Comparison of ENCODE assay signal across 1 cellular context in the genomic region with DNA sequence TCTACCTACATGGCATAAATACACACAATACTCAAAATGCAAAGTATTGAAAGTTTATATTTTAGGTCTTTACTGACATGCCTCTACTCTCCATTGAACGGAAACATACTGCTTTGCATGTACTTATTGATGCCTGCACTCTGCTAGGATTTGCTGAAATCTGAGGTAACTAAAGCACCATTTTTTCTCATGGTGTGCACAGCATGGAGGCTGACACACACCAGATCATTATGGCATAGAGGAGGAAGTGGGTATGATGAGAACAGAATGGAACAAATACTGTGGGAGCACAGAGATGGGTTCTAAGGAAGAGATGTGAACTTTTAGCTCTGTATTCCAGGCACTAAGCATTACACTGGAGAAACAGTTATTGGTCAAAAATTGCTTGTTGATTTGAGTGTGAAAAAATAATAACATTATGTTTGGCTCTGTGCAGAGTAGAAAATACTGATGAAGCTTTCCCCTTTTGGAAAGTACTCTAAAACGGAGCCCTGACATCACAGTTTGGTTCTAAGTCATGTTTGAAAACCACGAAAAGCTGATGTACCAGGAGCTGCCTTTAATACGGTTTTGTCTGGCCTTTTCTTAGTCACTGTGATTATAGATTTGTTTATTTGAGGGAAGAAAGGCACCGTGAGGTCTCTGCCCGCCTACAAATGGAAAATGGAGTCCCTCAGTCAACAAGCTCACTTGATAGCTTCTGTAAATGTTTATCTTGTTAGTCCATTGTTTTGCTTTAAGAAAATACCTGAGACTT.
TF ChIP-seq lines count a peak whose summit lies in the region.

No MANE protein-coding gene starts in this region.

TF ChIP-seq in IMR-90, 13 proteins besides CTCF, POLR2A, EP300 and RAD21 (continued from another document):
- TF ChIP-seq, protein P1, sequence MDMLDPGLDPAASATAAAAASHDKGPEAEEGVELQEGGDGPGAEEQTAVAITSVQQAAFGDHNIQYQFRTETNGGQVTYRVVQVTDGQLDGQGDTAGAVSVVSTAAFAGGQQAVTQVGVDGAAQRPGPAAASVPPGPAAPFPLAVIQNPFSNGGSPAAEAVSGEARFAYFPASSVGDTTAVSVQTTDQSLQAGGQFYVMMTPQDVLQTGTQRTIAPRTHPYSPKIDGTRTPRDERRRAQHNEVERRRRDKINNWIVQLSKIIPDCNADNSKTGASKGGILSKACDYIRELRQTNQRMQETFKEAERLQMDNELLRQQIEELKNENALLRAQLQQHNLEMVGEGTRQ (IDR thresholded peaks at IDR 0.05; ENCODE audit: low read depth, low read length), result no peak
- TF ChIP-seq FOS (IDR thresholded peaks at IDR 0.05; ENCODE audit: low read depth, low read length), result no peak
- TF ChIP-seq RFX5 (IDR thresholded peaks at IDR 0.05; ENCODE audit: low read depth, low read length), result no peak
- TF ChIP-seq NFE2L2 (IDR thresholded peaks at IDR 0.05; ENCODE audit: low read depth, low read length), result no peak
- no peak for TF ChIP-seq BHLHE40 (IDR thresholded peaks at IDR 0.05; ENCODE audit: low read depth, low read length)
- TF ChIP-seq CEBPB (IDR thresholded peaks at IDR 0.05; ENCODE audit: low read depth, low read length), result no peak
- no peak for TF ChIP-seq CHD1 (IDR thresholded peaks at IDR 0.05; ENCODE audit: low read depth, low read length)
- no peak for TF ChIP-seq RCOR1 (IDR thresholded peaks at IDR 0.05; ENCODE audit: insufficient replicate concordance, low read length)
- TF ChIP-seq MAFK (IDR thresholded peaks at IDR 0.05; ENCODE audit: low read depth, low read length), result no peak
